Comparison of ENCODE assay signal across 7 cellular contexts in the genomic region with DNA sequence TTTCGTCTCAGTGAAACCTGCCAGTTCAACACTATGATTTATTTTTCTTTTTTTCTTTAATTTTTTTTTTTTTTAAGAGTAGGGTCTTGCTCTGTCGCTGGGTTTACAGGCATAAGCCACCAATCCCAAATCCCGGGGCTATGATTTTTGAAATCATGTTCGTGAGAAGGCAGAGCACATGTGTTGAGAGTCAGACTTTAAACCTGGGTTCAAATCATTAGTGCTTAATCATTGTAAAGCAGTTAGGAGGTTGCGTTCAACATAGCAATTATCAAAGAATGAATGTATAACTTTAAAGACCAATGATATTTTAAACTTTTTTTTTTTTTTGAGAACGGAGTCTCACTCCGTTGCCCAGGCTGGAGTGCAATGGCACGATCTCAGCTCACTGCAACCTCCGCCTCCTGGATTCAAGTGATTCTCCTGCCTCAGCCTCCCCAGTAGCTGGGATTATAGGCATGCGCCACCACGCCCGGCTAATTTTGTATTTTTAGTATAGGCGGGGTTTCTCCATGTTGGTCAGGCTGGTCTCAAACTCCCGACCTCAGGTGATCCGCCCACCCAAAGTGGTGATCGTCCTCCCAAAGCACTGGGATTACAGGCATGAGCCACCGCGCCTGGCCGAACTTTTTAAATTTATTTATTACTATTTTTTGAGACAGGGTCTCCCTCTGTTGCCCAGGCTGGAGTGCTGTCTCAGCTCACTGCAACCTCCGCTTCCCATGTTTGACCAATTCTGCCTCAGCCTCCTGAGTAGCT. TPM values are rescaled to one million over a fixed set of nuclear protein-coding genes. Genes with fewer than 3 reads are reported as not detected.
DNase-seq lines count a peak whose midpoint lies in the region; TF ChIP-seq lines count a peak whose summit lies in the region.
"Not testable (repeated sequence)": the region's sequence is repeated elsewhere in the genome, so short reads cannot be mapped to it uniquely, and the experiment has no call there.

No MANE protein-coding gene starts in this region.

- H3K4me3 ChIP-seq in DOHH2 (ENCODE audit: low read length) (peak overlapping the region; percentile 91), NB4 (ENCODE audit: low read depth, low read length) (peak overlapping the region; percentile 75), foreskin fibroblast (ENCODE audit: low read depth in 1 of 2, low read length in 2 of 2) (peak overlapping the region; percentile 92 to 97), sigmoid colon (peak overlapping the region; percentile 82 to 97 (median 92))

- H3K27ac Mint-ChIP-seq in activated CD4-positive, alpha-beta T cell treated with anti-CD3 and anti-CD28 coated beads, Interleukin-2, amount 10 ng/mL, durations not matched to agents 7 days and 5 days = peak overlapping the region; percentile 99
- peak overlapping the region; percentile 96 for H3K27ac Mint-ChIP-seq in MCF 10A (ENCODE audit: low read depth, unreplicated experiment)
- H3K27ac Mint-ChIP-seq in mesothelial cell of epicardium = peak overlapping the region; percentile 91

- H3K27me3 ChIP-seq in DOHH2 (ENCODE audit: control insufficient read depth, low read length); sigmoid colon: not testable (repeated sequence)

- H3K9me2 ChIP-seq in DOHH2 (replicated peaks; ENCODE audit: control insufficient read depth, low read length) = not testable (repeated sequence)

- POLR2A ChIA-PET in activated CD4-positive, alpha-beta T cell treated with anti-CD3 and anti-CD28 coated beads, Interleukin-2, amount 10 ng/mL, durations not matched to agents 7 days and 5 days (lab: Charles Lee) = not testable (repeated sequence)
- POLR2A ChIA-PET in MCF 10A (lab: Yijun Ruan, JAX) = interaction anchor here (0.7 to 11.8 kb wide), 16 partner anchors 8 to 65 kb away, joined by 3 to 186 read pairs (median 6); partner anchors contain the start of gene COPG1

- DNase-seq in NB4 (ENCODE audit: low read depth); activated CD4-positive, alpha-beta T cell treated with anti-CD3 and anti-CD28 coated beads, Interleukin-2, amount 10 ng/mL, durations not matched to agents 7 days and 5 days; MCF 10A (ENCODE audit: unreplicated experiment); foreskin fibroblast; mesothelial cell of epicardium (ENCODE audit: low spot score in 2 of 2, unreplicated experiment in 2 of 2); sigmoid colon: not testable (repeated sequence)

- H3K4me2 ChIP-seq in DOHH2 (ENCODE audit: low read length) = peak overlapping the region; percentile 75

- H3K9me3 ChIP-seq in DOHH2 (ENCODE audit: control insufficient read depth, insufficient read depth, low read length); sigmoid colon: not testable (repeated sequence)

- peak overlapping the region; percentile 87 for H3K4me3 Mint-ChIP-seq in activated CD4-positive, alpha-beta T cell treated with anti-CD3 and anti-CD28 coated beads, Interleukin-2, amount 10 ng/mL, durations not matched to agents 7 days and 5 days
- H3K4me3 Mint-ChIP-seq in MCF 10A (ENCODE audit: unreplicated experiment) = peak overlapping the region; percentile 84
- H3K4me3 Mint-ChIP-seq in mesothelial cell of epicardium = peak overlapping the region; percentile 90

- not testable (repeated sequence) for TF ChIP-seq EP300 in sigmoid colon (IDR thresholded peaks at IDR 0.05)

- peaks cover 30% of the 10 kb centered on the region for H3K36me3 Mint-ChIP-seq in activated CD4-positive, alpha-beta T cell treated with anti-CD3 and anti-CD28 coated beads, Interleukin-2, amount 10 ng/mL, durations not matched to agents 7 days and 5 days (ENCODE audit: low read depth)
- peaks cover 43% of the 10 kb centered on the region for H3K36me3 Mint-ChIP-seq in MCF 10A (ENCODE audit: insufficient read depth, unreplicated experiment)
- H3K36me3 Mint-ChIP-seq in mesothelial cell of epicardium = not testable (repeated sequence)

- peaks cover 59% of the 10 kb centered on the region for H3K4me1 ChIP-seq in DOHH2 (ENCODE audit: control insufficient read depth, low read length)
- H3K4me1 ChIP-seq in sigmoid colon = peaks cover 0 to 46% (median 34%) of the 10 kb centered on the region in 4 donors

- 79 to 87% methylated on average over 20 of the region's 20 CpGs for WGBS in sigmoid colon, 2 donors

- TF ChIP-seq CTCF in DOHH2 (IDR thresholded peaks at IDR 0.05; ENCODE audit: low read depth, low read length, poor library complexity, severe bottlenecking); NB4 (IDR thresholded peaks at IDR 0.05; ENCODE audit: low read depth, low read length); MCF 10A (IDR thresholded peaks at IDR 0.05; ENCODE audit: unreplicated experiment); foreskin fibroblast (IDR thresholded peaks at IDR 0.05; ENCODE audit: low read depth, low read length); mesothelial cell of epicardium (IDR thresholded peaks at IDR 0.05; ENCODE audit: unreplicated experiment); sigmoid colon (IDR thresholded peaks at IDR 0.05): not testable (repeated sequence)

- H3F3A ChIP-seq in DOHH2 (ENCODE audit: control insufficient read depth, insufficient read depth) = peaks cover 15% of the 10 kb centered on the region

- BruUV-seq in MCF 10A (replicated peaks; lab: Mats Ljungman, UMichigan) = not testable (repeated sequence)

- not testable (repeated sequence) for H3K27me3 Mint-ChIP-seq in activated CD4-positive, alpha-beta T cell treated with anti-CD3 and anti-CD28 coated beads, Interleukin-2, amount 10 ng/mL, durations not matched to agents 7 days and 5 days; MCF 10A (ENCODE audit: insufficient read depth, unreplicated experiment); mesothelial cell of epicardium (ENCODE audit: low read depth)

- peaks cover 61% of the 10 kb centered on the region for H3K36me3 ChIP-seq in DOHH2 (ENCODE audit: control insufficient read depth, low read length)
- not testable (repeated sequence) for H3K36me3 ChIP-seq in sigmoid colon

- TF ChIP-seq POLR2A in NB4 (IDR thresholded peaks at IDR 0.05; ENCODE audit: extremely low read depth, insufficient read length); sigmoid colon (IDR thresholded peaks at IDR 0.05): not testable (repeated sequence)

- peaks cover 87% of the 10 kb centered on the region for H3K79me2 ChIP-seq in DOHH2 (ENCODE audit: control insufficient read depth, low read length)

- intact Hi-C loops in MCF 10A (cut with micrococcal nuclease) (loop anchor here (1.0 kb wide), 1 partner anchor 26 kb away; no protein-coding TSS in a partner anchor), sigmoid colon (cut with DNase I) (loop anchor here (5.0 kb wide), 1 partner anchor 42 kb away; no protein-coding TSS in a partner anchor)

- H3K4me1 Mint-ChIP-seq in activated CD4-positive, alpha-beta T cell treated with anti-CD3 and anti-CD28 coated beads, Interleukin-2, amount 10 ng/mL, durations not matched to agents 7 days and 5 days = peaks cover 36% of the 10 kb centered on the region
- H3K4me1 Mint-ChIP-seq in MCF 10A (ENCODE audit: insufficient read depth, unreplicated experiment) = not testable (repeated sequence)
- H3K4me1 Mint-ChIP-seq in mesothelial cell of epicardium = peaks cover 30% of the 10 kb centered on the region

- H3K9me3 Mint-ChIP-seq in activated CD4-positive, alpha-beta T cell treated with anti-CD3 and anti-CD28 coated beads, Interleukin-2, amount 10 ng/mL, durations not matched to agents 7 days and 5 days; MCF 10A (ENCODE audit: unreplicated experiment); mesothelial cell of epicardium: not testable (repeated sequence)

- H3K27ac ChIP-seq in DOHH2 (ENCODE audit: low read depth, low read length) (peak overlapping the region; percentile 78; the same call in 1 of the 2 replicates), sigmoid colon (peak overlapping the region; percentile 99)

- peaks cover 18% of the 10 kb centered on the region for H4K20me1 ChIP-seq in DOHH2 (ENCODE audit: control insufficient read depth, insufficient read depth, low read depth, low read length)

- CTCF ChIA-PET in activated CD4-positive, alpha-beta T cell treated with anti-CD3 and anti-CD28 coated beads, Interleukin-2, amount 10 ng/mL, durations not matched to agents 7 days and 5 days (lab: Charles Lee) = interaction anchor here (0.6 to 5.7 kb wide), 3 partner anchors 11 to 457 kb away, joined by 3 to 29 read pairs (median 10); no protein-coding TSS in a partner anchor
- CTCF ChIA-PET in MCF 10A (lab: Yijun Ruan, JAX) = interaction anchor here (0.7 to 3.6 kb wide), 7 partner anchors 11 to 215 kb away, joined by 3 to 32 read pairs (median 4); no protein-coding TSS in a partner anchor

RNA-seq across cellular contexts. Expression of gene CNBP, which starts 1.3 kb away (rescaled TPM):
- 100 to 1,000 TPM; 263 to 270 TPM for total RNA-seq in activated CD4-positive, alpha-beta T cell treated with anti-CD3 and anti-CD28 coated beads, Interleukin-2, amount 10 ng/mL, durations not matched to agents 7 days and 5 days
- 519 and 557 TPM in 2 replicates for total RNA-seq in MCF 10A (2022)
- total RNA-seq in mesothelial cell of epicardium = 217 to 223 TPM (median 222 TPM) in 3 replicates
- 100 to 1,000 TPM; 398 to 687 (median 623) TPM for total RNA-seq in sigmoid colon
- polyA plus RNA-seq in sigmoid colon = 100 to 1,000 TPM; 251 to 392 (median 343) TPM

RNA-seq across cellular contexts. Expression of gene ISY1, which starts 24.1 kb away (rescaled TPM):
- 10 to 100 TPM; 56.9 to 60.9 TPM for total RNA-seq in activated CD4-positive, alpha-beta T cell treated with anti-CD3 and anti-CD28 coated beads, Interleukin-2, amount 10 ng/mL, durations not matched to agents 7 days and 5 days
- 52.5 and 57.8 TPM in 2 replicates for total RNA-seq in MCF 10A (2022)
- 37.5 to 40.3 TPM (median 38.5 TPM) in 3 replicates for total RNA-seq in mesothelial cell of epicardium
- 10 to 100 TPM; 18.0 to 26.0 (median 22.5) TPM for total RNA-seq in sigmoid colon
- 10 to 100 TPM; 25.2 to 31.2 (median 28.2) TPM for polyA plus RNA-seq in sigmoid colon
